25 cellular contexts compared by ENCODE assay signal in genomic region chr6:118940770-118941169, GRCh38. TPM values are rescaled to one million over a fixed set of nuclear protein-coding genes. Genes with fewer than 3 reads are reported as not detected.
DNase-seq lines count a peak whose midpoint lies in the region; ATAC-seq, FAIRE-seq and TF ChIP-seq lines count a peak whose summit lies in the region.
"Had no signal": no experiment of that assay in that cellular context is flagged by ENCODE, and none has a peak within 500 bp of the region (broad histone marks: within the 10 kb centered on the region; RNA-seq: fewer than 3 reads in every experiment).

No MANE protein-coding gene starts in this region.

- no peak overlapping the region for H3K4me2 ChIP-seq in mesenchymal stem cell (ENCODE audit: low read length, poor library complexity, severe bottlenecking)
- H3K4me2 ChIP-seq: KMS-11, PC-9, SK-N-SH had no signal

- H2BK15ac ChIP-seq in mesenchymal stem cell (ENCODE audit: low read depth, poor library complexity, severe bottlenecking) = no peak overlapping the region

- H3K4ac ChIP-seq in mesenchymal stem cell (ENCODE audit: low read depth in 1 of 2, low read length in 2 of 2) = no peak overlapping the region

- H4K91ac ChIP-seq in mesenchymal stem cell (ENCODE audit: low read length) = no peak overlapping the region

- peaks cover 20% of the 10 kb centered on the region for H3K79me1 ChIP-seq in mesenchymal stem cell (replicated peaks; ENCODE audit: low read length, poor library complexity, severe bottlenecking)

- no peak overlapping the region for H2AK5ac ChIP-seq in mesenchymal stem cell (ENCODE audit: low read length, severe bottlenecking)

- no peak overlapping the region for H3K14ac ChIP-seq in mesenchymal stem cell (ENCODE audit: low read length in 2 of 2)

- H3K23ac ChIP-seq in mesenchymal stem cell (ENCODE audit: low read length in 2 of 2) = no peak overlapping the region

- no peak overlapping the region for H2AFZ ChIP-seq in mesenchymal stem cell (ENCODE audit: low read depth, low read length)
- H2AFZ ChIP-seq: PC-9 had no signal

- no peak overlapping the region for H2BK5ac ChIP-seq in mesenchymal stem cell (ENCODE audit: low read depth, low read length, poor library complexity, severe bottlenecking)

- H3K18ac ChIP-seq in mesenchymal stem cell (ENCODE audit: low read depth in 1 of 2, low read length in 2 of 2) = no peak overlapping the region

- H3K27ac Mint-ChIP-seq in activated CD8-positive, alpha-beta memory T cell treated with anti-CD3 and anti-CD28 coated beads, Interleukin-2, amount 10 ng/mL, durations not matched to agents 7 days and 5 days = no peak overlapping the region
- H3K27ac Mint-ChIP-seq in activated T-cell treated with anti-CD3 and anti-CD28 coated beads, Interleukin-2, amount 50 U/mL, for 24 hours = no peak overlapping the region
- H3K27ac Mint-ChIP-seq: CD14-positive monocyte, HFFc6 had no signal

- H3K9me3 Mint-ChIP-seq in activated CD8-positive, alpha-beta memory T cell treated with anti-CD3 and anti-CD28 coated beads, Interleukin-2, amount 10 ng/mL, durations not matched to agents 7 days and 5 days (ENCODE audit: low read depth) = peaks cover 27% of the 10 kb centered on the region
- H3K9me3 Mint-ChIP-seq in activated T-cell treated with anti-CD3 and anti-CD28 coated beads, Interleukin-2, amount 50 U/mL, for 24 hours = peaks cover 33% of the 10 kb centered on the region

- H3K36me3 ChIP-seq in bronchial epithelial cell (ENCODE audit: control insufficient read depth, insufficient read depth, low read length) (no peaks in the 10 kb centered on the region), mesenchymal stem cell (ENCODE audit: control insufficient read depth in 1 of 2, insufficient read depth in 2 of 2, low read depth in 1 of 2, low read length in 2 of 2) (no peaks in the 10 kb centered on the region), BE2C (no peaks in the 10 kb centered on the region)

- no peak for DNase-seq in activated CD8-positive, alpha-beta memory T cell treated with anti-CD3 and anti-CD28 coated beads, Interleukin-2, amount 10 ng/mL, durations not matched to agents 7 days and 5 days
- no peak for DNase-seq in activated CD8-positive, alpha-beta memory T cell treated with anti-CD3 and anti-CD28 coated beads, Interleukin-2, amount 50 U/mL, for 4 hours
- DNase-seq in bronchial epithelial cell (ENCODE audit: low read depth) (no peak), myocyte (ENCODE audit: low read depth) (peak; percentile 28), mesenchymal stem cell (no peak), BE2C (no peak)
- no peak for DNase-seq in activated T-cell treated with anti-CD3 and anti-CD28 coated beads, Interleukin-2, amount 50 U/mL, for 24 hours
- DNase-seq: 8988T, DMS79, H7, HFFc6, IMR-90, NCI-H1105, NCI-H146, NCI-H2081 treated with DMSO at 0.1 percent for 48 hours, NCI-H2171 treated with DMSO at 0.1 percent for 48 hours, NCI-H446, NCI-H526, PC-9, RPMI8226, SIG-M5, SK-N-SH had no signal

- no peaks in the 10 kb centered on the region for H3K27me3 ChIP-seq in bronchial epithelial cell (ENCODE audit: control insufficient read depth, insufficient read depth, low read length)
- no peaks in the 10 kb centered on the region for H3K27me3 ChIP-seq in mesenchymal stem cell (ENCODE audit: control insufficient read depth in 1 of 2, insufficient read depth in 1 of 2, low read length in 2 of 2)
- H3K27me3 ChIP-seq in BE2C = no peaks in the 10 kb centered on the region

- H3K27me3 Mint-ChIP-seq in activated CD8-positive, alpha-beta memory T cell treated with anti-CD3 and anti-CD28 coated beads, Interleukin-2, amount 10 ng/mL, durations not matched to agents 7 days and 5 days = peaks cover 18% of the 10 kb centered on the region
- no peaks in the 10 kb centered on the region for H3K27me3 Mint-ChIP-seq in activated T-cell treated with anti-CD3 and anti-CD28 coated beads, Interleukin-2, amount 50 U/mL, for 24 hours

- peak; percentile 43 for FAIRE-seq in bronchial epithelial cell (lab: Jason Lieb, UNC)
- FAIRE-seq: D721Med had no signal

- H3K36me3 Mint-ChIP-seq in activated CD8-positive, alpha-beta memory T cell treated with anti-CD3 and anti-CD28 coated beads, Interleukin-2, amount 10 ng/mL, durations not matched to agents 7 days and 5 days = peaks cover 42% of the 10 kb centered on the region
- peaks cover 41% of the 10 kb centered on the region for H3K36me3 Mint-ChIP-seq in activated T-cell treated with anti-CD3 and anti-CD28 coated beads, Interleukin-2, amount 50 U/mL, for 24 hours (ENCODE audit: low read depth)

- no peak overlapping the region for H3K27ac ChIP-seq in mesenchymal stem cell (ENCODE audit: low read length, poor library complexity, severe bottlenecking)
- H3K27ac ChIP-seq: KMS-11, PC-9 had no signal

- H3K9me3 ChIP-seq in mesenchymal stem cell (ENCODE audit: control insufficient read depth, low read length) = peaks cover 9% of the 10 kb centered on the region
- no peaks in the 10 kb centered on the region for H3K9me3 ChIP-seq in BE2C
- H3K9me3 ChIP-seq: SK-N-SH had no signal

- H2BK12ac ChIP-seq in mesenchymal stem cell (ENCODE audit: low read length in 2 of 2) = no peak overlapping the region

- CTCF ChIA-PET in activated CD8-positive, alpha-beta memory T cell treated with anti-CD3 and anti-CD28 coated beads, Interleukin-2, amount 10 ng/mL, durations not matched to agents 7 days and 5 days (lab: Charles Lee) = no interaction called here

- peaks cover 6% of the 10 kb centered on the region for H3K4me1 Mint-ChIP-seq in activated CD8-positive, alpha-beta memory T cell treated with anti-CD3 and anti-CD28 coated beads, Interleukin-2, amount 10 ng/mL, durations not matched to agents 7 days and 5 days
- H3K4me1 Mint-ChIP-seq in activated T-cell treated with anti-CD3 and anti-CD28 coated beads, Interleukin-2, amount 50 U/mL, for 24 hours (ENCODE audit: low read depth) = peaks cover 16% of the 10 kb centered on the region

- no peak overlapping the region for H3K9ac ChIP-seq in mesenchymal stem cell (ENCODE audit: low read length)
- H3K9ac ChIP-seq: KMS-11, SK-N-SH had no signal

- no peak for TF ChIP-seq CTCF in bronchial epithelial cell (IDR thresholded peaks at IDR 0.05; ENCODE audit: insufficient read depth, low read length, severe bottlenecking)
- TF ChIP-seq CTCF in BE2C (IDR thresholded peaks at IDR 0.05; ENCODE audit: low read depth, low read length) = no peak

- no peak overlapping the region for H4K8ac ChIP-seq in mesenchymal stem cell (ENCODE audit: low read length)

- H3K4me1 ChIP-seq in mesenchymal stem cell (ENCODE audit: control insufficient read depth, insufficient read depth, low read depth, low read length) (no peaks in the 10 kb centered on the region), BE2C (no peaks in the 10 kb centered on the region)

- H2BK120ac ChIP-seq in mesenchymal stem cell (ENCODE audit: low read depth, low read length) = no peak overlapping the region

- 98% methylated on average over 2 of the region's 2 CpGs for WGBS in mesenchymal stem cell

- H3K4me3 ChIP-seq in bronchial epithelial cell (ENCODE audit: low read depth, low read length) (no peak overlapping the region), mesenchymal stem cell (ENCODE audit: insufficient read depth in 1 of 2, low read depth in 1 of 2, low read length in 2 of 2) (no peak overlapping the region), BE2C (ENCODE audit: low read depth, low read length) (no peak overlapping the region)
- H3K4me3 ChIP-seq: PC-9 had no signal

- H3K4me3 Mint-ChIP-seq in activated CD8-positive, alpha-beta memory T cell treated with anti-CD3 and anti-CD28 coated beads, Interleukin-2, amount 10 ng/mL, durations not matched to agents 7 days and 5 days = no peak overlapping the region
- H3K4me3 Mint-ChIP-seq in activated T-cell treated with anti-CD3 and anti-CD28 coated beads, Interleukin-2, amount 50 U/mL, for 24 hours = no peak overlapping the region
- H3K4me3 Mint-ChIP-seq: CD14-positive monocyte, HFFc6 had no signal

- peak; percentile 16 for ATAC-seq in activated CD8-positive, alpha-beta memory T cell treated with anti-CD3 and anti-CD28 coated beads, Interleukin-2, amount 10 ng/mL, durations not matched to agents 7 days and 5 days

RNA-seq across cellular contexts. Expression of gene MCM9, which starts 5.8 kb away (rescaled TPM):
- 10 to 100 TPM; 19.7 to 25.5 TPM for total RNA-seq in activated CD8-positive, alpha-beta memory T cell treated with anti-CD3 and anti-CD28 coated beads, Interleukin-2, amount 10 ng/mL, durations not matched to agents 7 days and 5 days
- 9.7 and 12.8 TPM in 2 replicates for total RNA-seq in bronchial epithelial cell
- total RNA-seq in myocyte = 11.5 and 18.5 TPM in 2 replicates
- polyA plus RNA-seq in myocyte (2012) = 6.5 TPM
- polyA plus RNA-seq in mesenchymal stem cell (2013, experiment 1 of 2) = 2.9 TPM
- polyA plus RNA-seq in mesenchymal stem cell (2013, experiment 2 of 2) = 3.1 TPM
- 7.7 TPM for polyA plus RNA-seq in BE2C (2012; ENCODE audit: insufficient read depth, insufficient read length, low read depth)

RNA-seq across cellular contexts. Expression of gene ASF1A, which starts 46.8 kb away (rescaled TPM):
- 10 to 100 TPM; 56.4 to 65.7 TPM for total RNA-seq in activated CD8-positive, alpha-beta memory T cell treated with anti-CD3 and anti-CD28 coated beads, Interleukin-2, amount 10 ng/mL, durations not matched to agents 7 days and 5 days
- 13.4 and 17.9 TPM in 2 replicates for total RNA-seq in bronchial epithelial cell
- 19.7 and 24.0 TPM in 2 replicates for total RNA-seq in myocyte
- 9.7 TPM for polyA plus RNA-seq in myocyte (2012)
- 18.2 TPM for polyA plus RNA-seq in mesenchymal stem cell (2013, experiment 1 of 2)
- 19.3 TPM for polyA plus RNA-seq in mesenchymal stem cell (2013, experiment 2 of 2)
- polyA plus RNA-seq in BE2C (2012; ENCODE audit: insufficient read depth, insufficient read length, low read depth) = 19.9 TPM
